ENCODE assay signal across 30 cellular contexts in the genomic region with DNA sequence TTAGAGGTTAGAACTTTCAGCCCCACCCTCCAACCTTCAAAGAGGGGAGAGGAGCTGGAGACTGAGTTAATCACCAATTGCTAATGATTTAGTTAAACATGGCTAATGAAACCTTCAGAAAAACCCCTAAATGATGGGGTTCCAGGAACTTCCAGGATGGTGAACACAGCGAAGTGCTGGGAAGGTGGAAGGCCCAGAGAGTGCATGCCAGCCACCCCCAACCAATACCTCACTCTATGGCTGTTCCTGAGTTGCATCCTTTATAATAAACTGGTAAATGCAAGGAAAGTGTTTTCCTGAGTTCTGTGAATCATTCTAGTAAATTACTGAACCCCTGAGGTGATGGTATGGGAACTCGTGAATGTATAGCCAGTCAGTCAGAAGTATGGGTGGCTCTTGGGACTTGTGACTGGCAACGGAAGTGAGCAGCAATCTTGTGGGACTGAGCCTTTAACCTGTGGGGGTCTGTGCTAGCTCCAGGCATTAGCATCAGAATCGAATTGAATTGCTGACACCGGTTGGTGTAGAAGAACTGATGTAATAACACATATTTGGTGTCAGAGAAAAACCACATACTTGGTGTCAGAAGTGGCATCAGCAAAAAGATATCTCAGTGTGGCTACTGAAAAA. TPM values are rescaled to one million over a fixed set of nuclear protein-coding genes. Genes with fewer than 3 reads are reported as not detected.
DNase-seq lines count a peak whose midpoint lies in the region; ATAC-seq and TF ChIP-seq lines count a peak whose summit lies in the region.
"Had no signal": no experiment of that assay in that cellular context is flagged by ENCODE, and none has a peak within 500 bp of the region (broad histone marks: within the 10 kb centered on the region; RNA-seq: fewer than 3 reads in every experiment).

No MANE protein-coding gene starts in this region.

- H3K9ac ChIP-seq in PC-3 (ENCODE audit: low read length) (no peak overlapping the region), endodermal cell (ENCODE audit: extremely low read depth, low read length, poor library complexity, severe bottlenecking) (no peak overlapping the region)
- H3K9ac ChIP-seq: BLaER1 treated with 17β-estradiol and CSF1 and Interleukin-3, amounts not matched to agents 10 nM and 100 nM had no signal

- peak; percentile 58 for DNase-seq in GM23338 (ENCODE audit: low spot score)
- DNase-seq in PC-3 = no peak
- DNase-seq in endodermal cell = peak; percentile 55
- DNase-seq in psoas muscle = no peak
- no peak for DNase-seq in DMS79 treated with DMSO at 0.1 percent for 48 hours (lab: John Stamatoyannopoulos, UW)
- no peak for DNase-seq in upper lobe of right lung
- DNase-seq: activated CD4-positive, alpha-beta memory T cell treated with anti-CD3 and anti-CD28 coated beads, Interleukin-2, amount 10 ng/mL, durations not matched to agents 7 days and 5 days; activated CD4-positive, alpha-beta T cell treated with anti-CD3 and anti-CD28 coated beads for 1 hour; activated effector memory CD4-positive, alpha-beta T cell treated with Interleukin-2 at 50 U/mL for 16 hours; aorta; Caco-2; DMS79; KBM-7; NCI-H1436 treated with DMSO at 0.1 percent for 48 hours; NCI-H2107; NCI-H446; NCI-H82; ovary; stimulated activated CD4-positive, alpha-beta T cell treated with anti-CD3 and anti-CD28 coated beads, Interleukin-2, amount 100 ng/mL, for 48 hours had no signal

- peak; percentile 89 for ATAC-seq in GM23338
- ATAC-seq in PC-3 = peak; percentile 20; the same call in 1 of the 2 replicates
- no peak for ATAC-seq in psoas muscle
- ATAC-seq in HG03342 (IDR thresholded peaks at IDR 0.05; ENCODE audit: unreplicated experiment) = no peak
- no peak for ATAC-seq in GM18498 (IDR thresholded peaks at IDR 0.05; ENCODE audit: unreplicated experiment)
- no peak for ATAC-seq in upper lobe of right lung

- CTCF ChIA-PET in PC-3 (lab: Charles Lee) = no interaction called here

- POLR2A ChIA-PET in PC-3 (lab: Charles Lee; ENCODE audit: unreplicated experiment) = no interaction called here

- H3K9me2 ChIP-seq in GM23338 (ENCODE audit: insufficient read depth) (no peaks in the 10 kb centered on the region), PC-3 (replicated peaks; ENCODE audit: low read length) (no peaks in the 10 kb centered on the region)

- H3K27ac Mint-ChIP-seq in GM23338 = peak overlapping the region; percentile 76; the same call in 1 of the 2 replicates
- H3K27ac Mint-ChIP-seq in endodermal cell = no peak overlapping the region
- H3K27ac Mint-ChIP-seq: activated CD4-positive, alpha-beta memory T cell treated with anti-CD3 and anti-CD28 coated beads, Interleukin-2, amount 10 ng/mL, durations not matched to agents 7 days and 5 days; activated naive CD8-positive, alpha-beta T cell; T-helper 1 cell treated with Interleukin-12 subunit alpha and Interleukin-12 subunit beta and Interleukin-4 antibody, amounts not matched to agents 30 μg/mL and 1 μg/mL, for 36 hours; type B pancreatic cell had no signal

- H4K20me1 ChIP-seq in GM23338 (replicated peaks; ENCODE audit: insufficient read depth) = no peaks in the 10 kb centered on the region
- H4K20me1 ChIP-seq in PC-3 (ENCODE audit: low read length) = no peaks in the 10 kb centered on the region
- H4K20me1 ChIP-seq: BLaER1 treated with 17β-estradiol and CSF1 and Interleukin-3, amounts not matched to agents 10 nM and 100 nM had no signal

- H3K27me3 Mint-ChIP-seq in GM23338 (ENCODE audit: insufficient read depth, low read depth, poor library complexity) (no peaks in the 10 kb centered on the region), endodermal cell (ENCODE audit: insufficient read depth) (no peaks in the 10 kb centered on the region)
- H3K27me3 Mint-ChIP-seq: type B pancreatic cell had no signal

- intact Hi-C loops in PC-3 (cut with micrococcal nuclease) (no loop called here), psoas muscle (cut with DNase I) (loop anchor here in 1 of 2 donors (5.0 kb wide), 1 partner anchor 40 kb away; a partner anchor contains a TSS), upper lobe of right lung (cut with DNase I) (no loop called here)

- no TSS peak for BruUV-seq in PC-3 (replicated peaks; lab: Mats Ljungman, UMichigan)

- H3K4me3 ChIP-seq in GM23338 = no peak overlapping the region; the same call in 1 of the 2 replicates
- no peak overlapping the region for H3K4me3 ChIP-seq in PC-3 (ENCODE audit: low read length)
- no peak overlapping the region for H3K4me3 ChIP-seq in endodermal cell (ENCODE audit: low read length)
- H3K4me3 ChIP-seq in psoas muscle = peak overlapping the region; percentile 71
- H3K4me3 ChIP-seq in upper lobe of right lung = no peak overlapping the region
- H3K4me3 ChIP-seq: BLaER1 treated with 17β-estradiol and CSF1 and Interleukin-3, amounts not matched to agents 10 nM and 100 nM; lung; ovary; SK-N-MC had no signal

- H3K4me2 ChIP-seq in GM23338 (peak overlapping the region; percentile 20), PC-3 (ENCODE audit: low read length) (no peak overlapping the region)
- H3K4me2 ChIP-seq: BLaER1 treated with 17β-estradiol and CSF1 and Interleukin-3, amounts not matched to agents 10 nM and 100 nM had no signal

- no peak for TF ChIP-seq CTCF in GM23338 (conservative IDR thresholded peaks at IDR 0.05; ENCODE audit: low read depth in 2 of 2)
- TF ChIP-seq CTCF in PC-3 (conservative IDR thresholded peaks at IDR 0.05; ENCODE audit: low read depth, low read length) = no peak
- no peak for TF ChIP-seq CTCF in endodermal cell (conservative IDR thresholded peaks at IDR 0.05)
- no peak for TF ChIP-seq CTCF in psoas muscle (IDR thresholded peaks at IDR 0.05)
- no peak for TF ChIP-seq CTCF in upper lobe of right lung (IDR thresholded peaks at IDR 0.05)

- no peaks in the 10 kb centered on the region for H3K9me3 ChIP-seq in PC-3 (ENCODE audit: low read length)
- no peaks in the 10 kb centered on the region for H3K9me3 ChIP-seq in endodermal cell (ENCODE audit: control insufficient read depth, low read length)
- no peaks in the 10 kb centered on the region for H3K9me3 ChIP-seq in psoas muscle
- no peaks in the 10 kb centered on the region for H3K9me3 ChIP-seq in upper lobe of right lung
- H3K9me3 ChIP-seq: BLaER1 treated with 17β-estradiol and CSF1 and Interleukin-3, amounts not matched to agents 10 nM and 100 nM; Caco-2; ovary had no signal

- peak overlapping the region; percentile 21; the same call in 1 of the 3 replicates for H3K4me3 Mint-ChIP-seq in GM23338
- no peak overlapping the region for H3K4me3 Mint-ChIP-seq in endodermal cell
- H3K4me3 Mint-ChIP-seq: activated CD4-positive, alpha-beta memory T cell treated with anti-CD3 and anti-CD28 coated beads, Interleukin-2, amount 10 ng/mL, durations not matched to agents 7 days and 5 days; activated naive CD8-positive, alpha-beta T cell; central memory CD8-positive, alpha-beta T cell; T-helper 1 cell treated with Interleukin-12 subunit alpha and Interleukin-12 subunit beta and Interleukin-4 antibody, amounts not matched to agents 30 μg/mL and 1 μg/mL, for 36 hours; type B pancreatic cell had no signal

- H3K36me3 ChIP-seq in GM23338 (ENCODE audit: insufficient read depth) (no peaks in the 10 kb centered on the region), PC-3 (ENCODE audit: low read depth, low read length) (no peaks in the 10 kb centered on the region), endodermal cell (ENCODE audit: control insufficient read depth, insufficient read depth, low read length) (no peaks in the 10 kb centered on the region), psoas muscle (ENCODE audit: insufficient read depth in 1 of 2, low read depth in 1 of 2) (peaks cover 0 to 25% of the 10 kb centered on the region in 2 donors), upper lobe of right lung (no peaks in the 10 kb centered on the region)
- H3K36me3 ChIP-seq: BLaER1 treated with 17β-estradiol and CSF1 and Interleukin-3, amounts not matched to agents 10 nM and 100 nM; ovary had no signal

- H3K36me3 Mint-ChIP-seq in GM23338 (ENCODE audit: low read depth) (no peaks in the 10 kb centered on the region), endodermal cell (ENCODE audit: low read depth) (no peaks in the 10 kb centered on the region)
- H3K36me3 Mint-ChIP-seq: type B pancreatic cell had no signal

- H3K9me3 Mint-ChIP-seq in GM23338 (no peaks in the 10 kb centered on the region), endodermal cell (no peaks in the 10 kb centered on the region)
- H3K9me3 Mint-ChIP-seq: activated CD4-positive, alpha-beta memory T cell treated with anti-CD3 and anti-CD28 coated beads, Interleukin-2, amount 10 ng/mL, durations not matched to agents 7 days and 5 days; central memory CD8-positive, alpha-beta T cell; T-helper 1 cell treated with Interleukin-12 subunit alpha and Interleukin-12 subunit beta and Interleukin-4 antibody, amounts not matched to agents 30 μg/mL and 1 μg/mL, for 36 hours; type B pancreatic cell had no signal

- H3F3A ChIP-seq in GM23338 (replicated peaks; ENCODE audit: low read depth) = no peaks in the 10 kb centered on the region
- H3F3A ChIP-seq in PC-3 (ENCODE audit: low read length, unreplicated experiment) = no peaks in the 10 kb centered on the region

- no peak overlapping the region; the same call in 1 of the 2 replicates for H3K27ac ChIP-seq in GM23338 (ENCODE audit: low read depth)
- H3K27ac ChIP-seq in PC-3 (ENCODE audit: low read length) = no peak overlapping the region
- no peak overlapping the region for H3K27ac ChIP-seq in endodermal cell (ENCODE audit: low read depth, low read length)
- H3K27ac ChIP-seq in psoas muscle = peak overlapping the region; percentile 88
- no peak overlapping the region for H3K27ac ChIP-seq in upper lobe of right lung
- H3K27ac ChIP-seq: BLaER1 treated with 17β-estradiol and CSF1 and Interleukin-3, amounts not matched to agents 10 nM and 100 nM; ovary; SK-N-MC had no signal

- peaks cover 24% of the 10 kb centered on the region for H3K4me1 Mint-ChIP-seq in GM23338
- peaks cover 10% of the 10 kb centered on the region for H3K4me1 Mint-ChIP-seq in endodermal cell

- H3K27me3 ChIP-seq in GM23338 (ENCODE audit: insufficient read depth) (no peaks in the 10 kb centered on the region), PC-3 (ENCODE audit: low read length) (no peaks in the 10 kb centered on the region), endodermal cell (ENCODE audit: control insufficient read depth, insufficient read depth, low read length, poor library complexity, severe bottlenecking) (no peaks in the 10 kb centered on the region), psoas muscle (ENCODE audit: insufficient read depth in 3 of 3, low read length in 2 of 3) (no peaks in the 10 kb centered on the region), upper lobe of right lung (no peaks in the 10 kb centered on the region)
- H3K27me3 ChIP-seq: BLaER1 treated with 17β-estradiol and CSF1 and Interleukin-3, amounts not matched to agents 10 nM and 100 nM; ovary had no signal

- peaks cover 14% of the 10 kb centered on the region for H3K4me1 ChIP-seq in GM23338 (ENCODE audit: insufficient read depth)
- H3K4me1 ChIP-seq in PC-3 (ENCODE audit: insufficient read depth, low read length) = peaks cover 10% of the 10 kb centered on the region
- H3K4me1 ChIP-seq in endodermal cell (ENCODE audit: control insufficient read depth, insufficient read depth, low read length) = no peaks in the 10 kb centered on the region
- H3K4me1 ChIP-seq in psoas muscle = peaks cover 27% of the 10 kb centered on the region
- H3K4me1 ChIP-seq in upper lobe of right lung = no peaks in the 10 kb centered on the region
- H3K4me1 ChIP-seq: Caco-2 had no signal

- H2AFZ ChIP-seq in GM23338 (no peak overlapping the region), PC-3 (ENCODE audit: low read length) (no peak overlapping the region)

- WGBS in endodermal cell (ENCODE audit: insufficient coverage in 1 of 2, insufficient read length in 1 of 2), 2 experiments = 47 to 60% methylated on average over 4 to 5 of the region's 5 CpGs
- 36 to 48% (median 37%) methylated on average over 5 of the region's 5 CpGs for WGBS in psoas muscle, 3 donors

- H3K79me2 ChIP-seq in GM23338 (replicated peaks; ENCODE audit: insufficient read depth) = no peaks in the 10 kb centered on the region
- no peaks in the 10 kb centered on the region for H3K79me2 ChIP-seq in PC-3 (ENCODE audit: low read length)

RNA-seq across cellular contexts. Expression of a gene that starts 37.4 kb away (rescaled TPM):
- total RNA-seq in GM23338 (2014; rRNA removed; shearing (Covaris generic)) = 1.2 and 4.6 TPM in 2 replicates
- polyA plus RNA-seq in GM23338 (2016; fragmentation: Nextera tagmentation; extraction: Ambion mirVana) (10.0 and 11.0 TPM in 2 replicates), psoas muscle (10 to 100 TPM in 1 of 3 donors, 1 to 10 TPM in 2; 2.4 to 12.2 (median 4.9) TPM)
- total RNA-seq in PC-3 (2014; rRNA removed) (1.3 and 4.2 TPM in 2 replicates), endodermal cell (10 to 100 TPM in 1 of 2 donors, 1 to 10 TPM in 1; 8.4 to 10.6 TPM), psoas muscle (10 to 100 TPM; 10.3 to 17.7 (median 12.4) TPM), upper lobe of right lung (4.1 TPM)
- polyA plus RNA-seq in endodermal cell (2013, experiment 1 of 2) = 8.3 TPM
- polyA plus RNA-seq in endodermal cell (2013, experiment 2 of 2) = 9.4 TPM

RNA-seq across cellular contexts. Expression of a gene that starts 44.9 kb away (rescaled TPM):
- 34.1 and 40.2 TPM in 2 replicates for total RNA-seq in GM23338 (2014; rRNA removed; shearing (Covaris generic))
- polyA plus RNA-seq in GM23338 (2016; fragmentation: Nextera tagmentation; extraction: Ambion mirVana) (151 and 175 TPM in 2 replicates), psoas muscle (100 to 1,000 TPM; 622 to 826 (median 765) TPM)
- total RNA-seq in PC-3 (2014; rRNA removed) (166 and 181 TPM in 2 replicates), endodermal cell (10 to 100 TPM; 11.5 to 35.5 TPM), psoas muscle (100 to 1,000 TPM; 285 to 394 (median 350) TPM), upper lobe of right lung (53.3 TPM)
- polyA plus RNA-seq in endodermal cell (2013, experiment 1 of 2) = 19.4 TPM
- 20.5 TPM for polyA plus RNA-seq in endodermal cell (2013, experiment 2 of 2)

RNA-seq across cellular contexts. Expression of a gene that starts 51.8 kb away (rescaled TPM):
- total RNA-seq in GM23338 (2014; rRNA removed; shearing (Covaris generic)) = 9.3 and 10.2 TPM in 2 replicates
- polyA plus RNA-seq in GM23338 (2016; fragmentation: Nextera tagmentation; extraction: Ambion mirVana) (5.3 and 5.9 TPM in 2 replicates), psoas muscle (1 to 10 TPM; 2.6 to 4.8 (median 4.2) TPM)
- total RNA-seq in PC-3 (2014; rRNA removed) (123 and 136 TPM in 2 replicates), endodermal cell (1 to 10 TPM; 2.7 to 5.2 TPM), psoas muscle (10 to 100 TPM in 1 of 4 donors, 1 to 10 TPM in 3; 4.7 to 10.0 (median 8.7) TPM), upper lobe of right lung (154 TPM)
- 0.85 TPM for polyA plus RNA-seq in endodermal cell (2013, experiment 1 of 2)
- 1.2 TPM for polyA plus RNA-seq in endodermal cell (2013, experiment 2 of 2)
- total RNA-seq: activated CD4-positive, alpha-beta memory T cell treated with anti-CD3 and anti-CD28 coated beads, Interleukin-2, amount 10 ng/mL, durations not matched to agents 7 days and 5 days; OCI-LY7 had no signal
- polyA plus RNA-seq: neural cell had no signal

Comparison
In these comparisons a context has a peak if more than half of its experiments do, and no peak if none do; other contexts are left out.
1. ATAC-seq: peak in GM23338 (single experiment) and PC-3 (single experiment); none in psoas muscle (0 of 4), HG03342 (single experiment), GM18498 (single experiment) and upper lobe of right lung (single experiment).
2. DNase-seq: peak in GM23338 (single experiment) and endodermal cell (single experiment); none in PC-3 (single experiment), psoas muscle (0 of 2), DMS79 treated with DMSO at 0.1 percent for 48 hours (single experiment) and upper lobe of right lung (single experiment).
3. RNA of a gene that starts 51.8 kb away (total RNA-seq): 154 TPM in upper lobe of right lung (single experiment) and 123 to 136 TPM in PC-3; 4.7 to 10.0 TPM in psoas muscle, 9.3 to 10.2 TPM in GM23338 and 2.7 to 5.2 TPM in endodermal cell; every median in the first group is over 10 times any median in the second.